Comparison of ENCODE assay signal across 22 cellular contexts in genomic region chr20:57457243-57457761, GRCh38.
DNase-seq lines count a peak whose midpoint lies in the region; ATAC-seq, FAIRE-seq and TF ChIP-seq lines count a peak whose summit lies in the region.
"Had no signal": no experiment of that assay in that cellular context is flagged by ENCODE, and none has a peak within 500 bp of the region (broad histone marks: within the 10 kb centered on the region; RNA-seq: fewer than 3 reads in every experiment).

No MANE protein-coding gene starts in this region.

- CTCF ChIA-PET in WTC11 (lab: Charles Lee), result no interaction called here
- CTCF ChIA-PET in MCF 10A (lab: Yijun Ruan, JAX), result interaction anchor here (1.5 kb wide), 1 partner anchor 38 kb away, joined by 3 read pairs; no protein-coding TSS in a partner anchor

- H3K9me3 Mint-ChIP-seq in WTC11 (peaks cover 15% of the 10 kb centered on the region), MCF 10A (ENCODE audit: unreplicated experiment) (no peaks in the 10 kb centered on the region)
- H3K9me3 Mint-ChIP-seq: activated T-helper 17 cell treated with anti-CD3 and anti-CD28 coated beads, Interleukin-2, amount 50 U/mL, for 72 hours had no signal

- no peaks in the 10 kb centered on the region for H3K36me3 ChIP-seq in left ventricle myocardium inferior
- H3K36me3 ChIP-seq: heart left ventricle, lower lobe of right lung had no signal

- H3K9me3 ChIP-seq in left ventricle myocardium inferior (replicated peaks), result peaks cover 7% of the 10 kb centered on the region
- H3K9me3 ChIP-seq: A549, body of pancreas, lower lobe of right lung had no signal

- TF ChIP-seq CTCF in left ventricle myocardium inferior (IDR thresholded peaks at IDR 0.05; ENCODE audit: borderline replicate concordance), result no peak
- no peak for TF ChIP-seq CTCF in WTC11 (IDR thresholded peaks at IDR 0.05)
- no peak for TF ChIP-seq CTCF in MCF 10A (IDR thresholded peaks at IDR 0.05; ENCODE audit: unreplicated experiment)

- ATAC-seq in Right ventricle myocardium superior (ENCODE audit: poor library complexity) (peak; percentile 15), WTC11 (no peak), left lobe of liver (peak; percentile 45)
- ATAC-seq: A549; activated T-helper 17 cell treated with anti-CD3 and anti-CD28 coated beads, Interleukin-2, amount 50 U/mL, for 72 hours; body of pancreas; lower lobe of right lung; right cardiac atrium had no signal

- FAIRE-seq in GM12891 (lab: Jason Lieb, UNC), result no peak
- FAIRE-seq: A549, GM19239 had no signal

- peaks cover 6% of the 10 kb centered on the region; the same call in 1 of the 2 replicates for H3K4me1 Mint-ChIP-seq in WTC11
- no peaks in the 10 kb centered on the region for H3K4me1 Mint-ChIP-seq in MCF 10A (ENCODE audit: insufficient read depth, unreplicated experiment)

- no peak overlapping the region for H3K27ac ChIP-seq in left ventricle myocardium inferior (replicated peaks)
- H3K27ac ChIP-seq: A549, body of pancreas, lower lobe of right lung had no signal

- H3K27me3 Mint-ChIP-seq in WTC11 (ENCODE audit: low read depth), result no peaks in the 10 kb centered on the region
- peaks cover 56% of the 10 kb centered on the region for H3K27me3 Mint-ChIP-seq in MCF 10A (ENCODE audit: insufficient read depth, unreplicated experiment)
- H3K27me3 Mint-ChIP-seq: activated T-helper 17 cell treated with anti-CD3 and anti-CD28 coated beads, Interleukin-2, amount 50 U/mL, for 72 hours had no signal

- no peak for TF ChIP-seq POLR2A in GM12891 (IDR thresholded peaks at IDR 0.05; ENCODE audit: low read depth, low read length)

- DNase-seq in Right ventricle myocardium superior (no peak), left ventricle myocardium inferior (no peak), WTC11 (ENCODE audit: low spot score) (no peak), left lobe of liver (ENCODE audit: low spot score) (no peak), GM12891 (ENCODE audit: insufficient read length, low spot score) (no peak), posterior cingulate gyrus (no peak), islet precursor cell (no peak), MCF 10A (ENCODE audit: unreplicated experiment) (no peak)
- DNase-seq: activated CD4-positive, alpha-beta T cell treated with anti-CD3 and anti-CD28 coated beads for 48 hours; body of pancreas; GF-D8; GOT3; lower lobe of right lung; NCI-H2081 treated with DMSO at 0.1 percent for 48 hours; NCI-H510A treated with DMSO at 0.1 percent for 48 hours; stimulated activated CD4-positive, alpha-beta T cell treated with anti-CD3 and anti-CD28 coated beads, Interleukin-15, amount 100 ng/mL, for 24 hours had no signal

- H3K27ac Mint-ChIP-seq in WTC11 (0 out of 2 replicates have a peak overlapping the region, but pooled peaks have one; percentile 11), MCF 10A (ENCODE audit: low read depth, unreplicated experiment) (no peak overlapping the region)
- H3K27ac Mint-ChIP-seq: activated T-helper 17 cell treated with anti-CD3 and anti-CD28 coated beads, Interleukin-2, amount 50 U/mL, for 72 hours had no signal

- POLR2A ChIA-PET in WTC11 (lab: Charles Lee) (no interaction called here), MCF 10A (lab: Yijun Ruan, JAX) (interaction anchor here (0.7 kb wide), 1 partner anchor 94 kb away, joined by 3 read pairs; no protein-coding TSS in a partner anchor)

- H3K36me3 Mint-ChIP-seq in WTC11 (no peaks in the 10 kb centered on the region), MCF 10A (ENCODE audit: insufficient read depth, unreplicated experiment) (no peaks in the 10 kb centered on the region)

- no peaks in the 10 kb centered on the region for H3K27me3 ChIP-seq in left ventricle myocardium inferior (ENCODE audit: low read depth)
- H3K27me3 ChIP-seq: body of pancreas, heart left ventricle had no signal

- H3K4me1 ChIP-seq in left ventricle myocardium inferior, result peaks cover 52% of the 10 kb centered on the region
- H3K4me1 ChIP-seq: A549, body of pancreas, lower lobe of right lung had no signal

- intact Hi-C loops in Right ventricle myocardium superior (cut with DNase I) (loop anchor here (5.0 kb wide), 1 partner anchor 60 kb away; no protein-coding TSS in a partner anchor), left ventricle myocardium inferior (cut with micrococcal nuclease) (no loop called here), posterior cingulate gyrus (cut with DNase I) (no loop called here), MCF 10A (cut with micrococcal nuclease) (no loop called here)

- H3K4me3 ChIP-seq in left ventricle myocardium inferior, result no peak overlapping the region
- H3K4me3 ChIP-seq: A549, body of pancreas, coronary artery, heart left ventricle, lower lobe of right lung had no signal

- H3K4me3 Mint-ChIP-seq in WTC11 (no peak overlapping the region), MCF 10A (ENCODE audit: unreplicated experiment) (no peak overlapping the region)
- H3K4me3 Mint-ChIP-seq: activated T-helper 17 cell treated with anti-CD3 and anti-CD28 coated beads, Interleukin-2, amount 50 U/mL, for 72 hours had no signal

- no TSS peak for BruUV-seq in MCF 10A (replicated peaks; lab: Mats Ljungman, UMichigan)

TF ChIP-seq in WTC11, 78 proteins besides CTCF, POLR2A, EP300 and RAD21:
- TF ChIP-seq NFYB (CRISPR knock-in tag; conservative IDR thresholded peaks at IDR 0.05; ENCODE audit: low read depth) (0 out of 2 replicates have a peak, but pooled peaks have one; percentile 26), NR3C1 (CRISPR knock-in tag; conservative IDR thresholded peaks at IDR 0.05; ENCODE audit: low read depth) (no peak)

TF ChIP-seq in GM12891, 5 proteins besides CTCF, POLR2A, EP300 and RAD21:
- no peak for TF ChIP-seq TAF1 (IDR thresholded peaks at IDR 0.05; ENCODE audit: low read depth, low read length)
- no peak for TF ChIP-seq SPI1 (IDR thresholded peaks at IDR 0.05; ENCODE audit: low read depth, low read length)
- no peak for TF ChIP-seq POLR2AphosphoS5 (IDR thresholded peaks at IDR 0.05; ENCODE audit: low read depth, low read length)
- TF ChIP-seq PAX5 (IDR thresholded peaks at IDR 0.05; ENCODE audit: insufficient read depth, low read length, severe bottlenecking), result no peak
- TF ChIP-seq POU2F2 (IDR thresholded peaks at IDR 0.05; ENCODE audit: low read depth, low read length), result no peak
